5 cellular contexts compared by ENCODE assay signal in the genomic region with DNA sequence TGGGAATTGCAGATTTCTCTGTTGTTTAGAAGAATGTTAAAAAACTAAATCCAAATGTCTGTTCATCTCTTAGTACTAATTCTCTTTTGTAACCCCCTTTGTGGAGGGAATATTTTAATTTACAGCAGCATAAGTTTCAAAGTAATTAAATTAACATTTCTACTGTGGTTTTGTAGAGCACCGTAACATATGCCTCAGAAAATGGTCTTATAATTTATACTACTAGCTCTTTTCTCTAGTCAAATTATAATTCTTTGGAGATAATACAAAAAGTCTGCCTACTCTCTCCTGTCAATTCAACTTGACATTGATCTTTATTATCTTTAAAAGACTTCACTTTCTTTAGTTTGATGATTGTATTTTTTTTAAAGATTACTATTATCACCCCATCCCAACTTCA.
"Had no signal": no experiment of that assay in that cellular context is flagged by ENCODE, and none has a peak within 500 bp of the region (broad histone marks: within the 10 kb centered on the region; RNA-seq: fewer than 3 reads in every experiment).

No MANE protein-coding gene starts in this region.

- H3K4me3 ChIP-seq: K562 had no signal

- H3K27ac ChIP-seq: HL-60 had no signal

- DNase-seq: IMR-90, KBM-7 had no signal

- ATAC-seq: HepG2, K562 had no signal
